Comparison of ENCODE assay signal across 1 cellular context in the genomic region with DNA sequence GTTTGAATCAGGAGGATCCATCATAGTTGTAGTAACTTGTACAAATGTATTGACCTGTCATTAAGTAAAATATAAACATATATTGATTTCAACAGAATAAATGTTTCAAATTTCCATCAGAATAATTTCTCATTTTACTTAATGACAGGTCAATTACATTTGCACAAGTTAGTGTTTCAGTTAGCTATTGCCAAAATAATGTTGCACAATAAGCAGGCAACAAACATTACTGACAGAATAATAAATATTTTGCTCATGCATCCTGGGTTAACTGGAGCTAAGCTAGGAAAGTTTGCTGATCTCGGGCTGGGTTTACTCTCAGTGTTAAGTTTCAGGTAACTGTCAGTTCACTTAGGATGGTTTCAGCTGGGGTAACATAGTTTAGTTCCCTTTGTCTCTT.
TF ChIP-seq lines count a peak whose summit lies in the region.

No MANE protein-coding gene starts in this region.

TF ChIP-seq in GM23338, 12 proteins besides CTCF, POLR2A, EP300 and RAD21 (continued from another document):
- TF ChIP-seq, protein P1, sequence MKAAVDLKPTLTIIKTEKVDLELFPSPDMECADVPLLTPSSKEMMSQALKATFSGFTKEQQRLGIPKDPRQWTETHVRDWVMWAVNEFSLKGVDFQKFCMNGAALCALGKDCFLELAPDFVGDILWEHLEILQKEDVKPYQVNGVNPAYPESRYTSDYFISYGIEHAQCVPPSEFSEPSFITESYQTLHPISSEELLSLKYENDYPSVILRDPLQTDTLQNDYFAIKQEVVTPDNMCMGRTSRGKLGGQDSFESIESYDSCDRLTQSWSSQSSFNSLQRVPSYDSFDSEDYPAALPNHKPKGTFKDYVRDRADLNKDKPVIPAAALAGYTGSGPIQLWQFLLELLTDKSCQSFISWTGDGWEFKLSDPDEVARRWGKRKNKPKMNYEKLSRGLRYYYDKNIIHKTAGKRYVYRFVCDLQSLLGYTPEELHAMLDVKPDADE (IDR thresholded peaks at IDR 0.05) = no peak
- TF ChIP-seq, protein P2, sequence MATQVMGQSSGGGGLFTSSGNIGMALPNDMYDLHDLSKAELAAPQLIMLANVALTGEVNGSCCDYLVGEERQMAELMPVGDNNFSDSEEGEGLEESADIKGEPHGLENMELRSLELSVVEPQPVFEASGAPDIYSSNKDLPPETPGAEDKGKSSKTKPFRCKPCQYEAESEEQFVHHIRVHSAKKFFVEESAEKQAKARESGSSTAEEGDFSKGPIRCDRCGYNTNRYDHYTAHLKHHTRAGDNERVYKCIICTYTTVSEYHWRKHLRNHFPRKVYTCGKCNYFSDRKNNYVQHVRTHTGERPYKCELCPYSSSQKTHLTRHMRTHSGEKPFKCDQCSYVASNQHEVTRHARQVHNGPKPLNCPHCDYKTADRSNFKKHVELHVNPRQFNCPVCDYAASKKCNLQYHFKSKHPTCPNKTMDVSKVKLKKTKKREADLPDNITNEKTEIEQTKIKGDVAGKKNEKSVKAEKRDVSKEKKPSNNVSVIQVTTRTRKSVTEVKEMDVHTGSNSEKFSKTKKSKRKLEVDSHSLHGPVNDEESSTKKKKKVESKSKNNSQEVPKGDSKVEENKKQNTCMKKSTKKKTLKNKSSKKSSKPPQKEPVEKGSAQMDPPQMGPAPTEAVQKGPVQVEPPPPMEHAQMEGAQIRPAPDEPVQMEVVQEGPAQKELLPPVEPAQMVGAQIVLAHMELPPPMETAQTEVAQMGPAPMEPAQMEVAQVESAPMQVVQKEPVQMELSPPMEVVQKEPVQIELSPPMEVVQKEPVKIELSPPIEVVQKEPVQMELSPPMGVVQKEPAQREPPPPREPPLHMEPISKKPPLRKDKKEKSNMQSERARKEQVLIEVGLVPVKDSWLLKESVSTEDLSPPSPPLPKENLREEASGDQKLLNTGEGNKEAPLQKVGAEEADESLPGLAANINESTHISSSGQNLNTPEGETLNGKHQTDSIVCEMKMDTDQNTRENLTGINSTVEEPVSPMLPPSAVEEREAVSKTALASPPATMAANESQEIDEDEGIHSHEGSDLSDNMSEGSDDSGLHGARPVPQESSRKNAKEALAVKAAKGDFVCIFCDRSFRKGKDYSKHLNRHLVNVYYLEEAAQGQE (IDR thresholded peaks at IDR 0.05; ENCODE audit: unreplicated experiment) = no peak
- TF ChIP-seq CREB1 (CRISPR knock-in tag; IDR thresholded peaks at IDR 0.05; ENCODE audit: low read depth) (no peak), POLR2AphosphoS5 (IDR thresholded peaks at IDR 0.05; ENCODE audit: low read depth) (no peak), ZNF331 (CRISPR knock-in tag; IDR thresholded peaks at IDR 0.05; ENCODE audit: low read depth) (no peak)
